8 cellular contexts compared by ENCODE assay signal in the genomic region with DNA sequence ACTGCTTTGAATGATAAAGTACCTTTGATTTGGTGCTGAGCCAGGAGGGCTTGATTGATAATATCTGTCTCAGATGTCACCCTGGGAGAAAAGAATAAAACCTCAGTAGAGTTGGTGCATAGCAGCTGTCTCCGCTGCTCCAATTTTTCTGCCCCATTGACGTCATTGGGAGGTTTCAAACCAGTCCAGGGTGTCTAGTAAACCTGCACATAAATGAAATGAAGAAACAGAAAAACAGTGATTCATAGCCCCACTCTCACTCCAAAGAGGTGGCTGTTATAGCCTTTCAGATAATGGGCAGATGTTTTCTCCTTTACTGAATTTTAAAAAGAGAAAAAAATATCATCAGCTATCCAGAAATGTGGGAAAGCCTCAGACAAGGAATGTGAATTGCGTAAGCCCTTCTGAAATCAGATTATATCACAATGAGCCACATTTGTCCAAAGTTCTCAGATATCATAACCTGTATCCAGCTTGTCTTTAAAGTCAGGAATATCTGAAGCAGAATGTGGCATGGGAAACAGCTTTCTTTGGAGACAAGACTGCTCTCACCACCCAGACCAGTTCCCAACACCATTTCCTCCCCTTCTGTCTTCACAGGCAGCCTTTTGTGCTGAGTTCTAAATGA.
DNase-seq lines count a peak whose midpoint lies in the region; ATAC-seq, FAIRE-seq and TF ChIP-seq lines count a peak whose summit lies in the region.

No MANE protein-coding gene starts in this region.

- TF ChIP-seq POLR2A in A549 (IDR thresholded peaks at IDR 0.05; ENCODE audit: low read length) (no peak), GM12891 (IDR thresholded peaks at IDR 0.05; ENCODE audit: low read depth, low read length) (no peak)

- H3K27ac Mint-ChIP-seq in activated T-cell treated with anti-CD3 and anti-CD28 coated beads, Interleukin-2, amount 50 U/mL, for 72 hours: peak overlapping the region; percentile 78

- H3K36me3 Mint-ChIP-seq in activated T-cell treated with anti-CD3 and anti-CD28 coated beads, Interleukin-2, amount 50 U/mL, for 72 hours (ENCODE audit: insufficient read depth in 2 of 2): peaks cover 0 to 2% of the 10 kb centered on the region in 2 donors

- peaks cover 1 to 4% of the 10 kb centered on the region in 2 donors for H3K9me3 Mint-ChIP-seq in activated T-cell treated with anti-CD3 and anti-CD28 coated beads, Interleukin-2, amount 50 U/mL, for 72 hours

- H3K4me3 Mint-ChIP-seq in activated T-cell treated with anti-CD3 and anti-CD28 coated beads, Interleukin-2, amount 50 U/mL, for 72 hours: peak overlapping the region; percentile 31 to 64

- peak; percentile 28 to 75; a peak in 4 of 5 replicates for TF ChIP-seq RAD21 in A549 (conservative IDR thresholded peaks at IDR 0.05 in 1 of 2, IDR thresholded peaks at IDR 0.05 in 1 of 2)

- peak overlapping the region; percentile 91 to 97 for H3K27ac ChIP-seq in A549
- peak overlapping the region; percentile 57 for H3K27ac ChIP-seq in mesodermal cell (ENCODE audit: low read depth, low read length, severe bottlenecking)

- WGBS in A549 (ENCODE audit: missing lambda C conversion rate): 0% methylated on average over 3 of the region's 3 CpGs
- WGBS in mesodermal cell (ENCODE audit: insufficient coverage in 2 of 2), 2 experiments: 93 to 100% methylated on average over 1 to 3 of the region's 3 CpGs

- TF ChIP-seq EP300 in A549 (IDR thresholded peaks at IDR 0.05): peak; percentile 98 to 99

- TF ChIP-seq CTCF in A549 (IDR thresholded peaks at IDR 0.05): no peak

- H3K27me3 Mint-ChIP-seq in activated T-cell treated with anti-CD3 and anti-CD28 coated beads, Interleukin-2, amount 50 U/mL, for 72 hours (ENCODE audit: low read depth): peaks cover 5% of the 10 kb centered on the region

- peak; percentile 54 to 94 for DNase-seq in A549 (ENCODE audit: low read depth in 1 of 2, low spot score in 1 of 2)
- peak; percentile 70 for DNase-seq in NCI-H1105 (lab: John Stamatoyannopoulos, UW)
- peak; percentile 65 for DNase-seq in activated T-cell treated with anti-CD3 and anti-CD28 coated beads, Interleukin-2, amount 50 U/mL, for 72 hours
- DNase-seq in DMS79 (lab: John Stamatoyannopoulos, UW): no peak
- no peak for DNase-seq in GM12891 (ENCODE audit: insufficient read length, low spot score)

- FAIRE-seq in A549 (lab: Jason Lieb, UNC): peak; percentile 79
- FAIRE-seq in GM12891 (lab: Jason Lieb, UNC): no peak

- no peaks in the 10 kb centered on the region for H3K36me3 ChIP-seq in mesodermal cell (ENCODE audit: control insufficient read depth, insufficient read depth, low read length)

- H3K4me3 ChIP-seq in A549 (peak overlapping the region; percentile 1; the same call in 1 of the 3 replicates), mesodermal cell (ENCODE audit: extremely low read depth, insufficient read depth, low read length, poor library complexity, severe bottlenecking) (no peak overlapping the region)

- ATAC-seq in A549 (peak; percentile 98 to 99), HG02678 (IDR thresholded peaks at IDR 0.05; ENCODE audit: unreplicated experiment) (no peak), GM19467 (IDR thresholded peaks at IDR 0.05; ENCODE audit: unreplicated experiment) (no peak)
- ATAC-seq in activated T-cell treated with anti-CD3 and anti-CD28 coated beads, Interleukin-2, amount 50 U/mL, for 72 hours (replicated peaks in 1 of 2): peak; percentile 100

- H3K9me3 ChIP-seq in A549: no peaks in the 10 kb centered on the region
- no peaks in the 10 kb centered on the region for H3K9me3 ChIP-seq in mesodermal cell (ENCODE audit: control insufficient read depth, low read length)

- CTCF ChIA-PET in A549 (lab: Yijun Ruan, JAX): interaction anchor here (0.7 to 3.5 kb wide), 7 partner anchors 13 to 264 kb away, joined by 3 to 28 read pairs (median 3); no protein-coding TSS in a partner anchor

- H3K4me1 ChIP-seq in A549: peaks cover 56% of the 10 kb centered on the region
- H3K4me1 ChIP-seq in mesodermal cell (ENCODE audit: control insufficient read depth, insufficient read depth, low read length, poor library complexity, severe bottlenecking): no peaks in the 10 kb centered on the region

- POLR2A ChIA-PET in A549 (lab: Yijun Ruan, JAX): interaction anchor here (0.7 to 2.4 kb wide), 5 partner anchors 28 to 190 kb away, joined by 3 to 8 read pairs (median 5); no protein-coding TSS in a partner anchor

- H3K4me2 ChIP-seq in A549: peak overlapping the region; percentile 75

- peaks cover 18% of the 10 kb centered on the region for H3K4me1 Mint-ChIP-seq in activated T-cell treated with anti-CD3 and anti-CD28 coated beads, Interleukin-2, amount 50 U/mL, for 72 hours (ENCODE audit: low read depth)

TF ChIP-seq in A549, 52 proteins besides CTCF, POLR2A, EP300 and RAD21 (continues in another document):
- no peak for TF ChIP-seq HDAC2 (IDR thresholded peaks at IDR 0.05)
- no peak for TF ChIP-seq ZFP36 (IDR thresholded peaks at IDR 0.05; ENCODE audit: borderline replicate concordance, partially characterized antibody)
- peak; percentile 96 for TF ChIP-seq JUNB (IDR thresholded peaks at IDR 0.05)
- TF ChIP-seq RCOR1 (IDR thresholded peaks at IDR 0.05; ENCODE audit: low read depth, low read length): no peak
- TF ChIP-seq, protein P1, sequence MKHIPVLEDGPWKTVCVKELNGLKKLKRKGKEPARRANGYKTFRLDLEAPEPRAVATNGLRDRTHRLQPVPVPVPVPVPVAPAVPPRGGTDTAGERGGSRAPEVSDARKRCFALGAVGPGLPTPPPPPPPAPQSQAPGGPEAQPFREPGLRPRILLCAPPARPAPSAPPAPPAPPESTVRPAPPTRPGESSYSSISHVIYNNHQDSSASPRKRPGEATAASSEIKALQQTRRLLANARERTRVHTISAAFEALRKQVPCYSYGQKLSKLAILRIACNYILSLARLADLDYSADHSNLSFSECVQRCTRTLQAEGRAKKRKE (CRISPR knock-in tag; IDR thresholded peaks at IDR 0.05; ENCODE audit: low read depth): no peak
- TF ChIP-seq PHF8 (IDR thresholded peaks at IDR 0.05; ENCODE audit: borderline replicate concordance, low read depth): no peak
- no peak for TF ChIP-seq MYC (IDR thresholded peaks at IDR 0.05; ENCODE audit: borderline replicate concordance, low read length)
- TF ChIP-seq CBX2 (IDR thresholded peaks at IDR 0.05; ENCODE audit: borderline replicate concordance, low read depth): no peak
- no peak for TF ChIP-seq CBX8 (IDR thresholded peaks at IDR 0.05)
- TF ChIP-seq HOXA7 (CRISPR knock-in tag; IDR thresholded peaks at IDR 0.05): no peak
- TF ChIP-seq HOXB5 (CRISPR knock-in tag; IDR thresholded peaks at IDR 0.05): 0 out of 2 replicates have a peak, but pooled peaks have one; percentile 37
- TF ChIP-seq SMC3 (IDR thresholded peaks at IDR 0.05): peak; percentile 56
- no peak for TF ChIP-seq MAFK (IDR thresholded peaks at IDR 0.05; ENCODE audit: partially characterized antibody)
- no peak for TF ChIP-seq CHD2 (IDR thresholded peaks at IDR 0.05; ENCODE audit: low read length, partially characterized antibody)
- no peak for TF ChIP-seq RNF2 (IDR thresholded peaks at IDR 0.05; ENCODE audit: borderline replicate concordance, low read depth)
- no peak for TF ChIP-seq SREBF2 (IDR thresholded peaks at IDR 0.05)

TF ChIP-seq in GM12891, 5 proteins besides CTCF, POLR2A, EP300 and RAD21:
- TF ChIP-seq TAF1 (IDR thresholded peaks at IDR 0.05; ENCODE audit: low read depth, low read length) (no peak), POU2F2 (IDR thresholded peaks at IDR 0.05; ENCODE audit: low read depth, low read length) (no peak), POLR2AphosphoS5 (IDR thresholded peaks at IDR 0.05; ENCODE audit: low read depth, low read length) (no peak), PAX5 (IDR thresholded peaks at IDR 0.05; ENCODE audit: insufficient read depth, low read length, severe bottlenecking) (no peak), SPI1 (IDR thresholded peaks at IDR 0.05; ENCODE audit: low read depth, low read length) (no peak)

Comparison
In these comparisons a context has a peak if more than half of its experiments do, and no peak if none do; other contexts are left out.
1. ATAC-seq: peak in A549 (2 of 2) and activated T-cell treated with anti-CD3 and anti-CD28 coated beads, Interleukin-2, amount 50 U/mL, for 72 hours (2 of 2); none in HG02678 (single experiment) and GM19467 (single experiment).
2. DNase-seq: peak in A549 (2 of 2), NCI-H1105 (single experiment) and activated T-cell treated with anti-CD3 and anti-CD28 coated beads, Interleukin-2, amount 50 U/mL, for 72 hours (2 of 2); none in DMS79 (single experiment) and GM12891 (single experiment).